8 cellular contexts compared by ENCODE assay signal in genomic region chr3:50610181-50610971, GRCh38. TPM values are rescaled to one million over a fixed set of nuclear protein-coding genes. Genes with fewer than 3 reads are reported as not detected.
A peak's percentile ranks its signal among the peaks of the same experiment; 100 is the strongest.
DNase-seq lines count a peak whose midpoint lies in the region; ATAC-seq and TF ChIP-seq lines count a peak whose summit lies in the region.

No MANE protein-coding gene starts in this region.

- 83% methylated on average over 5 of the region's 6 CpGs for WGBS in SK-N-SH (ENCODE audit: low lambda C conversion rate)
- 99% methylated on average over 6 of the region's 6 CpGs for WGBS in mesenchymal stem cell
- 57% methylated on average over 6 of the region's 6 CpGs; no CpG with 5 or more reads in 1 of the 2 donors for WGBS in transverse colon (ENCODE audit: low coverage in 1 of 2), 2 donors

- no peak for ATAC-seq in SK-N-SH treated with all-trans-retinoic acid at 6 μM for 48 hours

- no peak overlapping the region for H4K8ac ChIP-seq in mesenchymal stem cell (ENCODE audit: low read length)

- H3K79me2 ChIP-seq in SK-N-SH (ENCODE audit: insufficient read depth) = no peaks in the 10 kb centered on the region

- H3K9me3 ChIP-seq in SK-N-SH (no peaks in the 10 kb centered on the region), mesenchymal stem cell (ENCODE audit: control insufficient read depth, low read length) (no peaks in the 10 kb centered on the region), transverse colon (no peaks in the 10 kb centered on the region)

- no peak for TF ChIP-seq POLR2A in transverse colon (IDR thresholded peaks at IDR 0.05)

- H4K91ac ChIP-seq in mesenchymal stem cell (ENCODE audit: low read length) = peak overlapping the region; percentile 57

- H2BK12ac ChIP-seq in mesenchymal stem cell (ENCODE audit: low read length in 2 of 2) = peak overlapping the region; percentile 38 to 77

- H3K27me3 ChIP-seq in SK-N-SH (ENCODE audit: insufficient read depth) (no peaks in the 10 kb centered on the region), mesenchymal stem cell (ENCODE audit: control insufficient read depth in 1 of 2, insufficient read depth in 1 of 2, low read length in 2 of 2) (no peaks in the 10 kb centered on the region), transverse colon (no peaks in the 10 kb centered on the region)

- no peak for TF ChIP-seq CTCF in SK-N-SH (IDR thresholded peaks at IDR 0.05)
- no peak for TF ChIP-seq CTCF in astrocyte of the spinal cord (IDR thresholded peaks at IDR 0.05; ENCODE audit: low read depth, low read length)
- no peak for TF ChIP-seq CTCF in transverse colon (IDR thresholded peaks at IDR 0.05)

- peaks cover 0 to 34% of the 10 kb centered on the region in 2 experiments; a peak in 1 of 4 replicates for H3K4me1 ChIP-seq in SK-N-SH (ENCODE audit: control insufficient read depth in 1 of 2, insufficient read depth in 2 of 2, low read depth in 1 of 2, low read length in 1 of 2)
- H3K4me1 ChIP-seq in mesenchymal stem cell (ENCODE audit: control insufficient read depth, insufficient read depth, low read depth, low read length) = peaks cover 31% of the 10 kb centered on the region
- H3K4me1 ChIP-seq in transverse colon = peaks cover 13 to 70% (median 42%) of the 10 kb centered on the region in 4 donors

- no peak overlapping the region for H3K23ac ChIP-seq in mesenchymal stem cell (ENCODE audit: low read length in 2 of 2)

- CTCF ChIA-PET in SK-N-SH (lab: Yijun Ruan, JAX) = interaction anchor here (0.6 to 25.1 kb wide), 8 partner anchors 7 to 1059 kb away, joined by 3 to 648 read pairs (median 5); partner anchors contain the start of genes C3orf18 and HEMK1

- peaks cover 0 to 4% of the 10 kb centered on the region in 2 experiments for H3K36me3 ChIP-seq in SK-N-SH (replicated peaks in 1 of 2; ENCODE audit: control insufficient read depth in 1 of 2, insufficient read depth in 2 of 2, low read length in 1 of 2)
- peaks cover 18 to 27% of the 10 kb centered on the region in 2 experiments for H3K36me3 ChIP-seq in mesenchymal stem cell (ENCODE audit: control insufficient read depth in 1 of 2, insufficient read depth in 2 of 2, low read depth in 1 of 2, low read length in 2 of 2)
- H3K36me3 ChIP-seq in transverse colon = peaks cover 0 to 7% (median 0%) of the 10 kb centered on the region in 4 donors

- in situ Hi-C loops in astrocyte of the spinal cord (cut with HindIII; ENCODE audit: low sequenced_read_pairs) (no loop called here), transverse colon (cut with MboI; ENCODE audit: low pct_ligation_motif_present in 1 of 4, low pct_unique_long_range_greater_than_20kb in 1 of 4, low sequenced_read_pairs in 3 of 4) (loop anchor here in 3 of 4 donors (5.0 to 25.0 kb wide), 3 partner anchors 33 to 777 kb away; partner anchors contain the start of genes MANF (in 2 of the 3) and RBM15B (in 2 of the 3))

- H2BK120ac ChIP-seq in mesenchymal stem cell (ENCODE audit: low read depth, low read length) = no peak overlapping the region

- H2BK5ac ChIP-seq in mesenchymal stem cell (ENCODE audit: low read depth, low read length, poor library complexity, severe bottlenecking) = no peak overlapping the region

- H3K27ac ChIP-seq in SK-N-SH (ENCODE audit: low read depth in 2 of 2, low read length in 1 of 2) (no peak overlapping the region), mesenchymal stem cell (ENCODE audit: low read length, poor library complexity, severe bottlenecking) (no peak overlapping the region), transverse colon (peak overlapping the region; percentile 92 to 96 (median 94))

- intact Hi-C loops in transverse colon (cut with DNase I; ENCODE audit: low total_unique reads) = no loop called here

- POLR2A ChIA-PET in SK-N-SH (lab: Yijun Ruan, JAX) = interaction anchor here (0.8 to 1.6 kb wide), 4 partner anchors 9 to 41 kb away, joined by 3 to 7 read pairs (median 4); partner anchors contain the start of gene HEMK1

- H3F3A ChIP-seq in SK-N-SH (replicated peaks; ENCODE audit: insufficient read depth) = no peaks in the 10 kb centered on the region

- H2AK5ac ChIP-seq in mesenchymal stem cell (ENCODE audit: low read length, severe bottlenecking) = no peak overlapping the region

- peak overlapping the region in 1 of 2 experiments; percentile 77 for H3K14ac ChIP-seq in mesenchymal stem cell (ENCODE audit: low read length in 2 of 2)

- peaks cover 29% of the 10 kb centered on the region for H3K79me1 ChIP-seq in mesenchymal stem cell (replicated peaks; ENCODE audit: low read length, poor library complexity, severe bottlenecking)

- TF ChIP-seq RAD21 in SK-N-SH (IDR thresholded peaks at IDR 0.05; ENCODE audit: low read length) = no peak

- no peak overlapping the region for H3K18ac ChIP-seq in mesenchymal stem cell (ENCODE audit: low read depth in 1 of 2, low read length in 2 of 2)

- H4K20me1 ChIP-seq in SK-N-SH (ENCODE audit: insufficient read depth) = no peaks in the 10 kb centered on the region

- H3K4me2 ChIP-seq in SK-N-SH (peak overlapping the region; percentile 87; the same call in 1 of the 2 replicates), mesenchymal stem cell (ENCODE audit: low read length, poor library complexity, severe bottlenecking) (peak overlapping the region; percentile 75)

- H2AFZ ChIP-seq in SK-N-SH (ENCODE audit: low read depth) (no peak overlapping the region), mesenchymal stem cell (ENCODE audit: low read depth, low read length) (no peak overlapping the region)

- H3K9ac ChIP-seq in SK-N-SH (no peak overlapping the region), mesenchymal stem cell (ENCODE audit: low read length) (peak overlapping the region; percentile 84)

- H3K4me3 ChIP-seq in SK-N-SH (ENCODE audit: low read depth in 2 of 2, low read length in 1 of 2) (peak overlapping the region in 1 of 2 experiments; percentile 56; a peak in 1 of 4 replicates), astrocyte of the spinal cord (ENCODE audit: low read depth, low read length) (peak overlapping the region; percentile 55), mesenchymal stem cell (ENCODE audit: insufficient read depth in 1 of 2, low read depth in 1 of 2, low read length in 2 of 2) (peak overlapping the region; percentile 70 to 87), transverse colon (peak overlapping the region; percentile 61 to 75 (median 74))

- H3K9me2 ChIP-seq in SK-N-SH = no peaks in the 10 kb centered on the region

- TF ChIP-seq EP300 in SK-N-SH (IDR thresholded peaks at IDR 0.05; ENCODE audit: borderline replicate concordance in 1 of 2, low read depth in 1 of 2, low read length in 1 of 2) (no peak), transverse colon (IDR thresholded peaks at IDR 0.05; ENCODE audit: low read depth) (no peak)

- peak overlapping the region; percentile 77 for H2BK15ac ChIP-seq in mesenchymal stem cell (ENCODE audit: low read depth, poor library complexity, severe bottlenecking)

- DNase-seq in SK-N-SH (no peak), astrocyte of the spinal cord (ENCODE audit: low read depth, low spot score) (no peak), mesenchymal stem cell (no peak), transverse colon (peak; percentile 86), NCI-H446 (lab: John Stamatoyannopoulos, UW) (no peak), SKM-1 (lab: John Stamatoyannopoulos, UW; ENCODE audit: unreplicated experiment) (no peak), AG08395 (ENCODE audit: low spot score) (no peak)

- H3K4ac ChIP-seq in mesenchymal stem cell (ENCODE audit: low read depth in 1 of 2, low read length in 2 of 2) = no peak overlapping the region

TF ChIP-seq in SK-N-SH, 30 proteins besides CTCF, POLR2A, EP300 and RAD21:
- TF ChIP-seq FOXM1 (IDR thresholded peaks at IDR 0.05; ENCODE audit: low read depth) = no peak

TF ChIP-seq in SK-N-SH treated with all-trans-retinoic acid at 6 μM for 48 hours, 23 proteins besides CTCF, POLR2A, EP300 and RAD21:
- TF ChIP-seq ESRRG (CRISPR knock-in tag; IDR thresholded peaks at IDR 0.05) (no peak), CSDC2 (CRISPR knock-in tag; IDR thresholded peaks at IDR 0.05) (no peak), BACH2 (CRISPR knock-in tag; IDR thresholded peaks at IDR 0.05; ENCODE audit: borderline replicate concordance) (no peak), TCF4 (CRISPR knock-in tag; IDR thresholded peaks at IDR 0.05; ENCODE audit: borderline replicate concordance) (no peak), ZNF70 (CRISPR knock-in tag; IDR thresholded peaks at IDR 0.05) (no peak)
TF ChIP-seq in SK-N-SH treated with all-trans-retinoic acid at 6 μM for 48 hours: peak in this region for 0.

RNA-seq across cellular contexts. Expression of gene CISH, which starts 1.2 kb away (rescaled TPM):
- 2.0 and 2.6 TPM in 2 replicates for polyA plus RNA-seq in SK-N-SH (2012; rRNA removed)
- polyA plus RNA-seq in SK-N-SH (2012; cell fraction: cytosol; rRNA removed) = 1.2 and 1.8 TPM in 2 replicates
- 3.7 TPM in 2 replicates for polyA plus RNA-seq in SK-N-SH (2012; cell fraction: nucleus; rRNA removed)
- polyA plus RNA-seq in mesenchymal stem cell (2013, experiment 1 of 2) = 2.9 TPM
- polyA plus RNA-seq in mesenchymal stem cell (2013, experiment 2 of 2) = 2.9 TPM
- 10 to 100 TPM in 2 of 4 donors, 1 to 10 TPM in 2; 3.0 to 15.9 (median 9.2) TPM for total RNA-seq in transverse colon

RNA-seq across cellular contexts. Expression of gene MAPKAPK3, which starts 6.6 kb away (rescaled TPM):
- 29.4 and 35.6 TPM in 2 replicates for polyA plus RNA-seq in SK-N-SH (2012; rRNA removed)
- polyA plus RNA-seq in SK-N-SH (2012; cell fraction: cytosol; rRNA removed) = 18.9 and 25.5 TPM in 2 replicates
- polyA plus RNA-seq in SK-N-SH (2012; cell fraction: nucleus; rRNA removed) = 22.6 and 25.7 TPM in 2 replicates
- 28.7 TPM for polyA plus RNA-seq in mesenchymal stem cell (2013, experiment 1 of 2)
- polyA plus RNA-seq in mesenchymal stem cell (2013, experiment 2 of 2) = 28.9 TPM
- 10 to 100 TPM; 21.3 to 37.8 (median 26.9) TPM for total RNA-seq in transverse colon

RNA-seq across cellular contexts. Expression of gene HEMK1, which starts 41.1 kb away (rescaled TPM):
- polyA plus RNA-seq in SK-N-SH (2012; rRNA removed) = 15.4 and 21.7 TPM in 2 replicates
- 7.1 and 10.6 TPM in 2 replicates for polyA plus RNA-seq in SK-N-SH (2012; cell fraction: cytosol; rRNA removed)
- 82.8 and 88.7 TPM in 2 replicates for polyA plus RNA-seq in SK-N-SH (2012; cell fraction: nucleus; rRNA removed)
- 13.9 TPM for polyA plus RNA-seq in mesenchymal stem cell (2013, experiment 1 of 2)
- 15.8 TPM for polyA plus RNA-seq in mesenchymal stem cell (2013, experiment 2 of 2)
- total RNA-seq in transverse colon = 10 to 100 TPM in 1 of 4 donors, 1 to 10 TPM in 3; 7.3 to 11.6 (median 7.9) TPM

RNA-seq across cellular contexts. Expression of gene C3orf18, which starts 42.8 kb away (rescaled TPM):
- polyA plus RNA-seq in SK-N-SH (2012; rRNA removed) = 19.7 and 27.2 TPM in 2 replicates
- 11.3 and 16.2 TPM in 2 replicates for polyA plus RNA-seq in SK-N-SH (2012; cell fraction: cytosol; rRNA removed)
- 50.5 and 50.7 TPM in 2 replicates for polyA plus RNA-seq in SK-N-SH (2012; cell fraction: nucleus; rRNA removed)
- 5.1 TPM for polyA plus RNA-seq in mesenchymal stem cell (2013, experiment 1 of 2)
- polyA plus RNA-seq in mesenchymal stem cell (2013, experiment 2 of 2) = 5.3 TPM
- total RNA-seq in transverse colon = 10 to 100 TPM in 1 of 4 donors, 1 to 10 TPM in 3; 1.9 to 10.2 (median 4.3) TPM

Comparison
In these comparisons a context has a peak if more than half of its experiments do, and no peak if none do; other contexts are left out.
1. H3K27ac ChIP-seq: peak in transverse colon (4 of 4); none in SK-N-SH (0 of 2) and mesenchymal stem cell (single experiment).